1 cellular context compared by ENCODE assay signal in the genomic region with DNA sequence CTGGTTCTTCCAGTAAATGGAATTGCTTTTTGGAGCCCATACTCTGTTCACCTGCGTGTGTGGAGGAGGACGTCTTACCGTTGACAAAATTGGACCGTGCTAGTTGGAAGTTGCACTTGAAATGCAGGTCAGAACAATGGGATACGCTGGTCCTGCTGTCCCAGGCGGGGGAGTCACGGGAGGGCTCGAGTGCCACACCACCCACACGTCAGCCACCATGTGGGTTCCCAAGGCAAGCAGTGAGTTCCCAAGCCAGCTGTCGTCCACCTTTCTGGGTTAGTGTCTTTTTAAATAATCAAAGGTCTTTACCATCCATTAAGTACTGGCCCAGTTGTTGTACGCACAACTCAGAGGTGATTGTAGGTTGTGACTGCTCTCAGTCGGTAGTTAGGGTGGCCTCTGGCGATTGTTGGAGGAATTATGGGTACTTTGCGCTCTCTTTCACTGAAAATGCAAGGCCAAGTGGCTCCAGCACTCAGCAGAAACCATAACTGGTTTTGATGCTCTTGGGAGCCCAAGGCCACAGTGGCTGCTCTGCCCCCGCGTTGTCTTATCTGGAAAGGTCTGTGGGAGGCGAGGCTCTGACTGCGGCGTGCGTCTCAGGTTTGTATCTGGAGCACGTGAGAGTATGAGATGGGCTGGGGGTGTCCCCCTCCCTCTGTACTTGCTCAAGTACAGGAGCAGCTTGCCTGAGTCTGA.
TF ChIP-seq lines count a peak whose summit lies in the region.

No MANE protein-coding gene starts in this region.

TF ChIP-seq in HepG2, 621 proteins besides CTCF, POLR2A, EP300 and RAD21 (continued from another document):
- TF ChIP-seq, protein P1, sequence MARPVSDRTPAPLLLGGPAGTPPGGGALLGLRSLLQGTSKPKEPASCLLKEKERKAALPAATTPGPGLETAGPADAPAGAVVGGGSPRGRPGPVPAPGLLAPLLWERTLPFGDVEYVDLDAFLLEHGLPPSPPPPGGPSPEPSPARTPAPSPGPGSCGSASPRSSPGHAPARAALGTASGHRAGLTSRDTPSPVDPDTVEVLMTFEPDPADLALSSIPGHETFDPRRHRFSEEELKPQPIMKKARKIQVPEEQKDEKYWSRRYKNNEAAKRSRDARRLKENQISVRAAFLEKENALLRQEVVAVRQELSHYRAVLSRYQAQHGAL (CRISPR knock-in tag; IDR thresholded peaks at IDR 0.05; ENCODE audit: not compliant biosample characterization), result no peak
- TF ChIP-seq, protein P2, sequence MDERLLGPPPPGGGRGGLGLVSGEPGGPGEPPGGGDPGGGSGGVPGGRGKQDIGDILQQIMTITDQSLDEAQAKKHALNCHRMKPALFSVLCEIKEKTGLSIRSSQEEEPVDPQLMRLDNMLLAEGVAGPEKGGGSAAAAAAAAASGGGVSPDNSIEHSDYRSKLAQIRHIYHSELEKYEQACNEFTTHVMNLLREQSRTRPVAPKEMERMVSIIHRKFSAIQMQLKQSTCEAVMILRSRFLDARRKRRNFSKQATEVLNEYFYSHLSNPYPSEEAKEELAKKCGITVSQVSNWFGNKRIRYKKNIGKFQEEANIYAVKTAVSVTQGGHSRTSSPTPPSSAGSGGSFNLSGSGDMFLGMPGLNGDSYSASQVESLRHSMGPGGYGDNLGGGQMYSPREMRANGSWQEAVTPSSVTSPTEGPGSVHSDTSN (CRISPR knock-in tag; IDR thresholded peaks at IDR 0.05), result no peak
- TF ChIP-seq AHR (CRISPR knock-in tag; IDR thresholded peaks at IDR 0.05) (no peak), PAWR (CRISPR knock-in tag; IDR thresholded peaks at IDR 0.05; ENCODE audit: borderline replicate concordance) (no peak), ZNF367 (CRISPR knock-in tag; IDR thresholded peaks at IDR 0.05; ENCODE audit: borderline replicate concordance) (no peak), ZNF274 (CRISPR knock-in tag; IDR thresholded peaks at IDR 0.05) (no peak), ZNF17 (CRISPR knock-in tag; IDR thresholded peaks at IDR 0.05) (no peak), SMARCE1 (IDR thresholded peaks at IDR 0.05; ENCODE audit: borderline replicate concordance) (no peak), ZNF205 (CRISPR knock-in tag; IDR thresholded peaks at IDR 0.05) (no peak), SALL1 (CRISPR knock-in tag; IDR thresholded peaks at IDR 0.05) (no peak)
- TF ChIP-seq, protein P3, sequence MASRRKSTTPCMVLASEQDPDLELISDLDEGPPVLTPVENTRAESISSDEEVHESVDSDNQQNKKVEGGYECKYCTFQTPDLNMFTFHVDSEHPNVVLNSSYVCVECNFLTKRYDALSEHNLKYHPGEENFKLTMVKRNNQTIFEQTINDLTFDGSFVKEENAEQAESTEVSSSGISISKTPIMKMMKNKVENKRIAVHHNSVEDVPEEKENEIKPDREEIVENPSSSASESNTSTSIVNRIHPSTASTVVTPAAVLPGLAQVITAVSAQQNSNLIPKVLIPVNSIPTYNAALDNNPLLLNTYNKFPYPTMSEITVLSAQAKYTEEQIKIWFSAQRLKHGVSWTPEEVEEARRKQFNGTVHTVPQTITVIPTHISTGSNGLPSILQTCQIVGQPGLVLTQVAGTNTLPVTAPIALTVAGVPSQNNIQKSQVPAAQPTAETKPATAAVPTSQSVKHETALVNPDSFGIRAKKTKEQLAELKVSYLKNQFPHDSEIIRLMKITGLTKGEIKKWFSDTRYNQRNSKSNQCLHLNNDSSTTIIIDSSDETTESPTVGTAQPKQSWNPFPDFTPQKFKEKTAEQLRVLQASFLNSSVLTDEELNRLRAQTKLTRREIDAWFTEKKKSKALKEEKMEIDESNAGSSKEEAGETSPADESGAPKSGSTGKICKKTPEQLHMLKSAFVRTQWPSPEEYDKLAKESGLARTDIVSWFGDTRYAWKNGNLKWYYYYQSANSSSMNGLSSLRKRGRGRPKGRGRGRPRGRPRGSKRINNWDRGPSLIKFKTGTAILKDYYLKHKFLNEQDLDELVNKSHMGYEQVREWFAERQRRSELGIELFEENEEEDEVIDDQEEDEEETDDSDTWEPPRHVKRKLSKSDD (CRISPR knock-in tag; IDR thresholded peaks at IDR 0.05; ENCODE audit: low read depth), result no peak
- TF ChIP-seq, protein P4, sequence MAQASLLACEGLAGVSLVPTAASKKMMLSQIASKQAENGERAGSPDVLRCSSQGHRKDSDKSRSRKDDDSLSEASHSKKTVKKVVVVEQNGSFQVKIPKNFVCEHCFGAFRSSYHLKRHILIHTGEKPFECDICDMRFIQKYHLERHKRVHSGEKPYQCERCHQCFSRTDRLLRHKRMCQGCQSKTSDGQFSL (CRISPR knock-in tag; IDR thresholded peaks at IDR 0.05), result no peak
- TF ChIP-seq, protein P5, sequence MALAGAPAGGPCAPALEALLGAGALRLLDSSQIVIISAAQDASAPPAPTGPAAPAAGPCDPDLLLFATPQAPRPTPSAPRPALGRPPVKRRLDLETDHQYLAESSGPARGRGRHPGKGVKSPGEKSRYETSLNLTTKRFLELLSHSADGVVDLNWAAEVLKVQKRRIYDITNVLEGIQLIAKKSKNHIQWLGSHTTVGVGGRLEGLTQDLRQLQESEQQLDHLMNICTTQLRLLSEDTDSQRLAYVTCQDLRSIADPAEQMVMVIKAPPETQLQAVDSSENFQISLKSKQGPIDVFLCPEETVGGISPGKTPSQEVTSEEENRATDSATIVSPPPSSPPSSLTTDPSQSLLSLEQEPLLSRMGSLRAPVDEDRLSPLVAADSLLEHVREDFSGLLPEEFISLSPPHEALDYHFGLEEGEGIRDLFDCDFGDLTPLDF (CRISPR knock-in tag; IDR thresholded peaks at IDR 0.05), result no peak
- TF ChIP-seq, protein P6, sequence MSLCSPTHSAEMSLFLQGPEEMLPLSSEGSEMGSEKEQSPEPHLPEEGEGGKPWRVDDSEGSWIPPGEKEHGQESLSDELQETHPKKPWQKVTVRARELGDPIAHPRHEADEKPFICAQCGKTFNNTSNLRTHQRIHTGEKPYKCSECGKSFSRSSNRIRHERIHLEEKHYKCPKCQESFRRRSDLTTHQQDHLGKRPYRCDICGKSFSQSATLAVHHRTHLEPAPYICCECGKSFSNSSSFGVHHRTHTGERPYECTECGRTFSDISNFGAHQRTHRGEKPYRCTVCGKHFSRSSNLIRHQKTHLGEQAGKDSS (CRISPR knock-in tag; IDR thresholded peaks at IDR 0.05; ENCODE audit: borderline replicate concordance, low read depth), result no peak
